Comparison of ENCODE assay signal across 16 cellular contexts in the genomic region with DNA sequence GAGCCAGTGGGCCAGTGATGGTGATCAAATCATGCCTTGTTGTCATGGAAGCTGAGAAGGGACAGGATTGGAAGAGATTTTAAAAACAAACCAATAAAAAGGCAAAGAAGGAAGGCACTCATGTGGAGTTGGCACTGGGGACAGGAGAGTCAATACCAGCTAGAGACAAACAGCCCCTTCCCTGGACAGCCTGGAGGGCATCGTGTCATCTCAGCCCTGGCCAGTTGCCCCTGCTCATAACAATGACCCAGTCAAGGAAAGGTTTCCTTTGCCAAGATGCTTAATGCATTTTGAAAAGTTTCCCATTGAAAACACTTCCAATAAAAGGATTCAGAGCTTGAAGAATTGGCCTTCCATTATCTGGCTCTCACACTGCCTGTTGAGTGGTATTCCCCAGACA.
"Had no signal": no experiment of that assay in that cellular context is flagged by ENCODE, and none has a peak within 500 bp of the region (broad histone marks: within the 10 kb centered on the region; RNA-seq: fewer than 3 reads in every experiment).

No MANE protein-coding gene starts in this region.

- H3K9me3 ChIP-seq: gastroesophageal sphincter, mucosa of descending colon, tibial nerve, uterus had no signal

- H3K27ac ChIP-seq: gastroesophageal sphincter, parathyroid adenoma, tibial nerve, uterus, WERI-Rb-1 had no signal

- H3K4me1 ChIP-seq: parathyroid adenoma, uterus had no signal

- DNase-seq: activated CD4-positive, alpha-beta memory T cell treated with anti-CD3 and anti-CD28 coated beads, Interleukin-2, amount 10 ng/mL, durations not matched to agents 7 days and 5 days; activated CD4-positive, alpha-beta T cell treated with anti-CD3 and anti-CD28 coated beads for 4 hours; activated effector memory CD4-positive, alpha-beta T cell treated with Interleukin-2 at 50 U/mL for 16 hours; activated T-cell treated with anti-CD3 and anti-CD28 coated beads, Interleukin-2, amount 50 U/mL, for 24 hours; mucosa of descending colon; naive thymus-derived CD4-positive, alpha-beta T cell; retina; stimulated activated CD4-positive, alpha-beta T cell treated with anti-CD3 and anti-CD28 coated beads, Interleukin-2, amount 100 ng/mL, for 48 hours; T-helper 9 cell; uterus; WERI-Rb-1 had no signal

- H3K27me3 ChIP-seq: gastroesophageal sphincter, tibial nerve, uterus had no signal

- ATAC-seq: gastroesophageal sphincter; left lobe of liver; mucosa of descending colon; naive thymus-derived CD4-positive, alpha-beta T cell; stimulated activated memory B cell treated with anti-CD40 and anti-IgM and Interleukin-4, amounts not matched to agents 10 μg/mL and 1 μg/mL and 100 μg/mL, for 72 hours had no signal

- H2AFZ ChIP-seq: parathyroid adenoma had no signal

- H3K36me3 ChIP-seq: gastroesophageal sphincter, tibial nerve, uterus, WERI-Rb-1 had no signal

- H3K9ac ChIP-seq: parathyroid adenoma had no signal

- H3K4me3 ChIP-seq: gastroesophageal sphincter, mucosa of descending colon, tibial nerve, uterus had no signal

- H3K79me2 ChIP-seq: parathyroid adenoma had no signal
